Comparison of ENCODE assay signal across 18 cellular contexts in genomic region chr5:81767938-81768337, GRCh38.
"Had no signal": no experiment of that assay in that cellular context is flagged by ENCODE, and none has a peak within 500 bp of the region (broad histone marks: within the 10 kb centered on the region; RNA-seq: fewer than 3 reads in every experiment).

No MANE protein-coding gene starts in this region.

- H3K4me1 Mint-ChIP-seq: activated CD4-positive, alpha-beta T cell treated with anti-CD3 and anti-CD28 coated beads, Interleukin-2, amount 10 ng/mL, durations not matched to agents 7 days and 5 days had no signal

- H3K27me3 ChIP-seq: ascending aorta, colonic mucosa, foreskin keratinocyte, ovary, tibial artery, vagina had no signal

- DNase-seq: activated CD4-positive, alpha-beta T cell treated with anti-CD3 and anti-CD28 coated beads, Interleukin-2, amount 10 ng/mL, durations not matched to agents 7 days and 5 days; activated CD8-positive, alpha-beta memory T cell treated with anti-CD3 and anti-CD28 coated beads, Interleukin-2, amount 50 U/mL, for 48 hours; activated naive CD4-positive, alpha-beta T cell; colonic mucosa; foreskin keratinocyte; glutamatergic neuron; hypothalamus; left ventricle myocardium superior; ovary; stimulated activated CD4-positive, alpha-beta T cell treated with anti-CD3 and anti-CD28 coated beads, Interleukin-12 subunit alpha, Interleukin-12 subunit beta, amount 100 ng/mL, for 4 hours; stimulated activated CD4-positive, alpha-beta T cell treated with anti-CD3 and anti-CD28 coated beads, Interleukin-2, amount 100 ng/mL, for 24 hours; SW 1271; tibial artery had no signal

- H3K36me3 ChIP-seq: ascending aorta, colonic mucosa, ovary, tibial artery, vagina had no signal

- H3K27ac ChIP-seq: colonic mucosa, ovary, vagina had no signal

- H3K4me3 Mint-ChIP-seq: activated CD4-positive, alpha-beta T cell treated with anti-CD3 and anti-CD28 coated beads, Interleukin-2, amount 10 ng/mL, durations not matched to agents 7 days and 5 days; nephron; T-helper 2 cell treated with Interferon-gamma antibody and Interleukin-4, amounts not matched to agents 5 μg/mL and 100 μg/mL, for 36 hours had no signal

- H3K9me3 Mint-ChIP-seq: activated CD4-positive, alpha-beta T cell treated with anti-CD3 and anti-CD28 coated beads, Interleukin-2, amount 10 ng/mL, durations not matched to agents 7 days and 5 days; T-helper 2 cell treated with Interferon-gamma antibody and Interleukin-4, amounts not matched to agents 5 μg/mL and 100 μg/mL, for 36 hours had no signal

- H3K9me3 ChIP-seq: ascending aorta, colonic mucosa, ovary, tibial artery, vagina had no signal

- H3K4me1 ChIP-seq: colonic mucosa, vagina had no signal

- H3K27me3 Mint-ChIP-seq: activated CD4-positive, alpha-beta T cell treated with anti-CD3 and anti-CD28 coated beads, Interleukin-2, amount 10 ng/mL, durations not matched to agents 7 days and 5 days had no signal

- H3K27ac Mint-ChIP-seq: activated CD4-positive, alpha-beta T cell treated with anti-CD3 and anti-CD28 coated beads, Interleukin-2, amount 10 ng/mL, durations not matched to agents 7 days and 5 days; T-helper 2 cell treated with Interferon-gamma antibody and Interleukin-4, amounts not matched to agents 5 μg/mL and 100 μg/mL, for 36 hours had no signal

- ATAC-seq: esophagus mucosa, foreskin keratinocyte, left ventricle myocardium superior had no signal

- H3K4me3 ChIP-seq: ascending aorta, colonic mucosa, ovary, tibial artery, vagina had no signal
